1 cellular context compared by ENCODE assay signal in genomic region chr12:95529693-95530225, GRCh38.
TF ChIP-seq lines count a peak whose summit lies in the region.

No MANE protein-coding gene starts in this region.

TF ChIP-seq in HEK293, 187 proteins besides CTCF, POLR2A, EP300 and RAD21 (continued from another document):
- no peak for TF ChIP-seq PRDM6 (tag by site-specific recombination; IDR thresholded peaks at IDR 0.05)
- TF ChIP-seq GLI2 (tag by site-specific recombination; IDR thresholded peaks at IDR 0.05; ENCODE audit: borderline replicate concordance, low read depth) = no peak
- no peak for TF ChIP-seq ZBTB44 (tag by site-specific recombination; IDR thresholded peaks at IDR 0.05)
- TF ChIP-seq ATF2 (tag by site-specific recombination; IDR thresholded peaks at IDR 0.05; ENCODE audit: low read depth) = peak; percentile 91
